8 cellular contexts compared by ENCODE assay signal in the genomic region with DNA sequence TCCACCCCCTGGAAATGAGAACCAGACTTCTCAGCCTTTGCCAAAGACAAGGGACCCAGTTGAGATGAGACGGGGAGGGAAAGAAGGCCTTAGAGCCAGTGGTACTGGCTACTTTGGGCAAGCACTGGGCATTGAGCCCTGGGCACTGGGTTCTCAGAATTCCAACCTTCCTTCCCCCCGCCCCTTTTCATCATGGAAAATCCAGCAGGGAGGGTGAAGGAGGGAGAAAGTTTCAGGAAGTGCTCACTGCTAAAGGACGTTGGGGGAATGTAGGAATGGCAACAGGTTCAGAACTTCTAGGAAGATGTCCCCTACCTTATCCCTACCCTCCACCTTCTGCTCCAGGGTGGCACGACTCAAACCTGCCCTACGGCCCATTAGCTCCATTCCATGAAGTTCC. TPM values are rescaled to one million over a fixed set of nuclear protein-coding genes. Genes with fewer than 3 reads are reported as not detected.
DNase-seq lines count a peak whose midpoint lies in the region; ATAC-seq and TF ChIP-seq lines count a peak whose summit lies in the region.

No MANE protein-coding gene starts in this region.

- H3K4me1 ChIP-seq in NT2/D1 (ENCODE audit: insufficient read depth, insufficient read length) (peaks cover 38% of the 10 kb centered on the region), endodermal cell (ENCODE audit: control insufficient read depth, insufficient read depth, low read length) (peaks cover 28% of the 10 kb centered on the region), neuron (ENCODE audit: insufficient read depth, low read length) (peaks cover 39% of the 10 kb centered on the region)

- H3K27me3 ChIP-seq in NT2/D1 (ENCODE audit: insufficient read depth, insufficient read length), result no peaks in the 10 kb centered on the region
- H3K27me3 ChIP-seq in endodermal cell (ENCODE audit: control insufficient read depth, insufficient read depth, low read length, poor library complexity, severe bottlenecking), result no peaks in the 10 kb centered on the region
- no peaks in the 10 kb centered on the region for H3K27me3 ChIP-seq in neuron (ENCODE audit: insufficient read depth, low read length)

- peaks cover 37% of the 10 kb centered on the region for H3K4me1 Mint-ChIP-seq in endodermal cell

- peaks cover 23% of the 10 kb centered on the region for H3K36me3 ChIP-seq in NT2/D1 (ENCODE audit: insufficient read depth, insufficient read length, low read length)
- H3K36me3 ChIP-seq in endodermal cell (ENCODE audit: control insufficient read depth, insufficient read depth, low read length), result no peaks in the 10 kb centered on the region
- H3K36me3 ChIP-seq in neuron (ENCODE audit: insufficient read depth, low read length), result peaks cover 9% of the 10 kb centered on the region

- peak overlapping the region; percentile 96 for H3K9ac ChIP-seq in NT2/D1 (ENCODE audit: insufficient read length, low read depth)
- no peak overlapping the region for H3K9ac ChIP-seq in endodermal cell (ENCODE audit: extremely low read depth, low read length, poor library complexity, severe bottlenecking)

- no peak overlapping the region for H3K27ac Mint-ChIP-seq in endodermal cell

- no peak for TF ChIP-seq CTCF in endodermal cell (conservative IDR thresholded peaks at IDR 0.05)

- 81% methylated on average over 4 of the region's 5 CpGs; no CpG with 5 or more reads in 1 of the 2 experiments for WGBS in endodermal cell (ENCODE audit: insufficient coverage in 1 of 2, insufficient read length in 1 of 2), 2 experiments

- DNase-seq in AG20443 (ENCODE audit: low spot score), result peak; percentile 18
- no peak for DNase-seq in NT2/D1 (ENCODE audit: low read depth, low spot score)
- DNase-seq in endodermal cell, result peak; percentile 50
- no peak for DNase-seq in NCI-H1092 treated with DMSO at 0.1 percent for 48 hours (lab: John Stamatoyannopoulos, UW)

- ATAC-seq in GM21367 (IDR thresholded peaks at IDR 0.05; ENCODE audit: unreplicated experiment), result no peak
- ATAC-seq in HG03135 (IDR thresholded peaks at IDR 0.05; ENCODE audit: unreplicated experiment), result no peak
- no peak for ATAC-seq in GM19035 (IDR thresholded peaks at IDR 0.05; ENCODE audit: unreplicated experiment)

- H3K36me3 Mint-ChIP-seq in endodermal cell (ENCODE audit: low read depth), result peaks cover 12% of the 10 kb centered on the region

- no peak overlapping the region for H3K27ac ChIP-seq in endodermal cell (ENCODE audit: low read depth, low read length)

- no peaks in the 10 kb centered on the region for H3K9me3 ChIP-seq in NT2/D1 (ENCODE audit: insufficient read depth, low read length)
- H3K9me3 ChIP-seq in endodermal cell (ENCODE audit: control insufficient read depth, low read length), result no peaks in the 10 kb centered on the region
- H3K9me3 ChIP-seq in neuron (ENCODE audit: low read length), result no peaks in the 10 kb centered on the region

- H3K4me3 Mint-ChIP-seq in endodermal cell, result peak overlapping the region; percentile 83

- peaks cover 17% of the 10 kb centered on the region for H3K27me3 Mint-ChIP-seq in endodermal cell (ENCODE audit: insufficient read depth)

- H3K4me3 ChIP-seq in NT2/D1 (ENCODE audit: insufficient read length, low read depth) (peak overlapping the region; percentile 83), endodermal cell (ENCODE audit: low read length) (peak overlapping the region; percentile 89), neuron (ENCODE audit: low read length) (peak overlapping the region; percentile 66)

- H3K9me3 Mint-ChIP-seq in endodermal cell, result no peaks in the 10 kb centered on the region

- H2AFZ ChIP-seq in neuron (ENCODE audit: low read depth, low read length), result no peak overlapping the region

RNA-seq across cellular contexts. Expression of a gene that starts 4.2 kb away (rescaled TPM):
- total RNA-seq in endodermal cell, result 10 to 100 TPM; 10.2 to 12.6 TPM
- polyA plus RNA-seq in endodermal cell (2013, experiment 1 of 2), result 9.5 TPM
- polyA plus RNA-seq in endodermal cell (2013, experiment 2 of 2), result 9.6 TPM

RNA-seq across cellular contexts. Expression of a gene that starts 33.5 kb away (rescaled TPM):
- total RNA-seq in endodermal cell, result 10 to 100 TPM; 13.0 to 18.4 TPM
- 6.8 TPM for polyA plus RNA-seq in endodermal cell (2013, experiment 1 of 2)
- 7.2 TPM for polyA plus RNA-seq in endodermal cell (2013, experiment 2 of 2)

RNA-seq across cellular contexts. Expression of a gene that starts 39.4 kb away (rescaled TPM):
- 100 to 1,000 TPM; 596 to 655 TPM for total RNA-seq in endodermal cell
- 388 TPM for polyA plus RNA-seq in endodermal cell (2013, experiment 1 of 2)
- 341 TPM for polyA plus RNA-seq in endodermal cell (2013, experiment 2 of 2)

RNA-seq across cellular contexts. Expression of a gene that starts 51.8 kb away (rescaled TPM):
- 10 to 100 TPM; 21.7 to 48.4 TPM for total RNA-seq in endodermal cell
- polyA plus RNA-seq in endodermal cell (2013, experiment 1 of 2), result 13.5 TPM
- 23.1 TPM for polyA plus RNA-seq in endodermal cell (2013, experiment 2 of 2)

RNA-seq across cellular contexts. Expression of a gene that starts 57.6 kb away (rescaled TPM):
- total RNA-seq in endodermal cell, result under 1 TPM; 0.46 to 0.71 TPM
- polyA plus RNA-seq in endodermal cell (2013, experiment 1 of 2), result 0.28 TPM
- polyA plus RNA-seq in endodermal cell (2013, experiment 2 of 2), result 0.21 TPM

Comparison
In these comparisons a context has a peak if more than half of its experiments do, and no peak if none do; other contexts are left out.
1. DNase-seq: peak in AG20443 (single experiment) and endodermal cell (single experiment); none in NT2/D1 (single experiment) and NCI-H1092 treated with DMSO at 0.1 percent for 48 hours (single experiment).
2. Peak in every context shown above with its lines, with median percentiles within 50 percentile points of each other: H3K4me3 ChIP-seq.